8 cellular contexts compared by ENCODE assay signal in genomic region chr4:48779095-48779997, GRCh38. TPM values are rescaled to one million over a fixed set of nuclear protein-coding genes. Genes with fewer than 3 reads are reported as not detected.
DNase-seq lines count a peak whose midpoint lies in the region; ATAC-seq and TF ChIP-seq lines count a peak whose summit lies in the region.

No MANE protein-coding gene starts in this region.

- peak overlapping the region; percentile 81 for H3K9ac ChIP-seq in endodermal cell (ENCODE audit: extremely low read depth, low read length, poor library complexity, severe bottlenecking)

- peaks cover 35% of the 10 kb centered on the region for H3K4me1 Mint-ChIP-seq in activated CD8-positive, alpha-beta memory T cell treated with anti-CD3 and anti-CD28 coated beads, Interleukin-2, amount 10 ng/mL, durations not matched to agents 7 days and 5 days
- peaks cover 40% of the 10 kb centered on the region for H3K4me1 Mint-ChIP-seq in endodermal cell
- peaks cover 47% of the 10 kb centered on the region for H3K4me1 Mint-ChIP-seq in mesothelial cell of epicardium

- no peaks in the 10 kb centered on the region for H3K36me3 ChIP-seq in endodermal cell (ENCODE audit: control insufficient read depth, insufficient read depth, low read length)

- no peaks in the 10 kb centered on the region for H3K27me3 Mint-ChIP-seq in activated CD8-positive, alpha-beta memory T cell treated with anti-CD3 and anti-CD28 coated beads, Interleukin-2, amount 10 ng/mL, durations not matched to agents 7 days and 5 days
- no peaks in the 10 kb centered on the region for H3K27me3 Mint-ChIP-seq in endodermal cell (ENCODE audit: insufficient read depth)
- H3K27me3 Mint-ChIP-seq in mesothelial cell of epicardium (ENCODE audit: low read depth) = no peaks in the 10 kb centered on the region

- no peaks in the 10 kb centered on the region for H3K9me3 Mint-ChIP-seq in activated CD8-positive, alpha-beta memory T cell treated with anti-CD3 and anti-CD28 coated beads, Interleukin-2, amount 10 ng/mL, durations not matched to agents 7 days and 5 days (ENCODE audit: low read depth)
- H3K9me3 Mint-ChIP-seq in endodermal cell (no peaks in the 10 kb centered on the region), mesothelial cell of epicardium (no peaks in the 10 kb centered on the region)

- H3K4me3 Mint-ChIP-seq in activated CD8-positive, alpha-beta memory T cell treated with anti-CD3 and anti-CD28 coated beads, Interleukin-2, amount 10 ng/mL, durations not matched to agents 7 days and 5 days = peak overlapping the region; percentile 96
- H3K4me3 Mint-ChIP-seq in endodermal cell = peak overlapping the region; percentile 95
- peak overlapping the region; percentile 96 for H3K4me3 Mint-ChIP-seq in mesothelial cell of epicardium

- TF ChIP-seq CTCF in GM13977 (IDR thresholded peaks at IDR 0.05; ENCODE audit: extremely low read depth, insufficient read depth, missing control alignments) (peak; percentile 54), endodermal cell (conservative IDR thresholded peaks at IDR 0.05) (no peak), mesothelial cell of epicardium (IDR thresholded peaks at IDR 0.05; ENCODE audit: unreplicated experiment) (no peak)

- no peaks in the 10 kb centered on the region for H3K9me3 ChIP-seq in endodermal cell (ENCODE audit: control insufficient read depth, low read length)

- peak; percentile 32 for DNase-seq in A172 (ENCODE audit: low spot score)
- peak; percentile 81 for DNase-seq in GM13977 (ENCODE audit: low spot score)
- peak; percentile 72 for DNase-seq in NCI-H2227 (lab: John Stamatoyannopoulos, UW; ENCODE audit: unreplicated experiment)
- DNase-seq in activated CD8-positive, alpha-beta memory T cell treated with anti-CD3 and anti-CD28 coated beads, Interleukin-2, amount 10 ng/mL, durations not matched to agents 7 days and 5 days = peak; percentile 70
- peak; percentile 76 for DNase-seq in endodermal cell
- peak; percentile 47 to 80 for DNase-seq in mesothelial cell of epicardium (ENCODE audit: low spot score in 2 of 2, unreplicated experiment in 2 of 2)
- DNase-seq in stimulated activated CD8-positive, alpha-beta memory T cell treated with anti-CD3 and anti-CD28 coated beads, Interleukin-15, amount 100 ng/mL, for 48 hours (ENCODE audit: low read depth in 2 of 2) = peak; percentile 48 to 51

- H3K27me3 ChIP-seq in endodermal cell (ENCODE audit: control insufficient read depth, insufficient read depth, low read length, poor library complexity, severe bottlenecking) = no peaks in the 10 kb centered on the region

- peak; percentile 33 for ATAC-seq in HG02870 (IDR thresholded peaks at IDR 0.05; ENCODE audit: unreplicated experiment)
- ATAC-seq in activated CD8-positive, alpha-beta memory T cell treated with anti-CD3 and anti-CD28 coated beads, Interleukin-2, amount 10 ng/mL, durations not matched to agents 7 days and 5 days = peak; percentile 26

- peak overlapping the region; percentile 91 for H3K27ac Mint-ChIP-seq in activated CD8-positive, alpha-beta memory T cell treated with anti-CD3 and anti-CD28 coated beads, Interleukin-2, amount 10 ng/mL, durations not matched to agents 7 days and 5 days
- H3K27ac Mint-ChIP-seq in endodermal cell (peak overlapping the region; percentile 93), mesothelial cell of epicardium (peak overlapping the region; percentile 94)

- CTCF ChIA-PET in activated CD8-positive, alpha-beta memory T cell treated with anti-CD3 and anti-CD28 coated beads, Interleukin-2, amount 10 ng/mL, durations not matched to agents 7 days and 5 days (lab: Charles Lee) = interaction anchor here (0.9 to 2.8 kb wide), 4 partner anchors 9 to 201 kb away, joined by 3 to 10 read pairs (median 4); partner anchors contain the start of gene OCIAD2

- no peaks in the 10 kb centered on the region for H3K4me1 ChIP-seq in endodermal cell (ENCODE audit: control insufficient read depth, insufficient read depth, low read length)

- peak overlapping the region; percentile 98 for H3K4me3 ChIP-seq in endodermal cell (ENCODE audit: low read length)

- peak overlapping the region; percentile 96 for H3K27ac ChIP-seq in endodermal cell (ENCODE audit: low read depth, low read length)

- 0% methylated on average over 10 to 108 of the region's 108 CpGs for WGBS in endodermal cell (ENCODE audit: insufficient coverage in 1 of 2, insufficient read length in 1 of 2), 2 experiments

- in situ Hi-C loops in GM13977 (cut with MboI; ENCODE audit: low pct_unique_long_range_greater_than_20kb, low sequenced_read_pairs, unreplicated experiment) = no loop called here

- H3K36me3 Mint-ChIP-seq in activated CD8-positive, alpha-beta memory T cell treated with anti-CD3 and anti-CD28 coated beads, Interleukin-2, amount 10 ng/mL, durations not matched to agents 7 days and 5 days = peaks cover 12% of the 10 kb centered on the region
- H3K36me3 Mint-ChIP-seq in endodermal cell (ENCODE audit: low read depth) (no peaks in the 10 kb centered on the region), mesothelial cell of epicardium (no peaks in the 10 kb centered on the region)

RNA-seq across cellular contexts. Expression of gene FRYL, which starts 0.7 kb away (rescaled TPM):
- 25.8 and 30.0 TPM in 2 replicates for total RNA-seq in A172 (2014; rRNA removed; shearing (Covaris generic))
- 10 to 100 TPM; 80.8 to 97.3 TPM for total RNA-seq in activated CD8-positive, alpha-beta memory T cell treated with anti-CD3 and anti-CD28 coated beads, Interleukin-2, amount 10 ng/mL, durations not matched to agents 7 days and 5 days
- 10 to 100 TPM; 56.5 to 62.6 TPM for total RNA-seq in endodermal cell
- 33.2 TPM for polyA plus RNA-seq in endodermal cell (2013, experiment 1 of 2)
- 34.4 TPM for polyA plus RNA-seq in endodermal cell (2013, experiment 2 of 2)
- 55.5 to 57.0 TPM (median 56.8 TPM) in 3 replicates for total RNA-seq in mesothelial cell of epicardium

RNA-seq across cellular contexts. Expression of gene OCIAD1, which starts 51.5 kb away (rescaled TPM):
- total RNA-seq in A172 (2014; rRNA removed; shearing (Covaris generic)) = 171 and 183 TPM in 2 replicates
- total RNA-seq in activated CD8-positive, alpha-beta memory T cell treated with anti-CD3 and anti-CD28 coated beads, Interleukin-2, amount 10 ng/mL, durations not matched to agents 7 days and 5 days = 100 to 1,000 TPM in 1 of 2 experiments, 10 to 100 TPM in 1; 83.1 to 105 TPM
- total RNA-seq in endodermal cell (100 to 1,000 TPM; 148 to 152 TPM), mesothelial cell of epicardium (143 to 149 TPM (median 146 TPM) in 3 replicates)
- polyA plus RNA-seq in endodermal cell (2013, experiment 1 of 2) = 137 TPM
- polyA plus RNA-seq in endodermal cell (2013, experiment 2 of 2) = 127 TPM

Comparison
In these comparisons a context has a peak if more than half of its experiments do, and no peak if none do; other contexts are left out.
1. Peak in every context shown above with its lines: DNase-seq, ATAC-seq, H3K4me3 ChIP-seq and H3K27ac ChIP-seq.